1 cellular context compared by ENCODE assay signal in genomic region chr14:86797075-86797351, GRCh38.
TF ChIP-seq lines count a peak whose summit lies in the region.

No MANE protein-coding gene starts in this region.

TF ChIP-seq in IMR-90, 13 proteins besides CTCF, POLR2A, EP300 and RAD21:
- TF ChIP-seq CEBPB (IDR thresholded peaks at IDR 0.05; ENCODE audit: low read depth, low read length) (no peak), NFE2L2 (IDR thresholded peaks at IDR 0.05; ENCODE audit: low read depth, low read length) (no peak), MAZ (IDR thresholded peaks at IDR 0.05; ENCODE audit: borderline replicate concordance, low read depth, low read length) (no peak), MAFK (IDR thresholded peaks at IDR 0.05; ENCODE audit: low read depth, low read length) (no peak), ELK1 (IDR thresholded peaks at IDR 0.05; ENCODE audit: borderline replicate concordance, low read depth, low read length) (no peak), CHD1 (IDR thresholded peaks at IDR 0.05; ENCODE audit: low read depth, low read length) (no peak), FOS (IDR thresholded peaks at IDR 0.05; ENCODE audit: low read depth, low read length) (no peak), RFX5 (IDR thresholded peaks at IDR 0.05; ENCODE audit: low read depth, low read length) (no peak), MXI1 (IDR thresholded peaks at IDR 0.05; ENCODE audit: borderline replicate concordance, low read depth, low read length) (no peak)
TF ChIP-seq in IMR-90: peak in this region for 0.
